In the genomic region with DNA sequence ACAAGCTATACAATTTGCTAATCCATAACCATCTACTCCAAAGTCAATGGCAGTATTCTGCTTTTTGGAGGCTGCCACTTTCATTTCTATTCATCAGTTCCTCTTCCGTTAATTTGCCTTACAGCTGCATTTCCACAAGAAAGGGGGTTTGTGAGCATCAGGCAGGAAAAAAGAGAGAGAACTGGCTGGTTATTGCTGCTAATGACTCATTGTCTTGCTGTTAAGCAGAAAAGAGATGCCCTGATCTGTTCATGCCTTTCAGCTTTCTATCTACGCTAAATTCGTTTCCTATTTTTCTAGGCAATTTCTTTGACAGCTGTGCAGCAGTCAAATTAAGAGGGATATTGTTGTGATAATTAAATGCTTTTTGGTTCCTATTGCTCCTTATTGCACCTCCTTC, we compare ENCODE assay signal across 13 cellular contexts.
A peak's percentile ranks its signal among the peaks of the same experiment; 100 is the strongest.
DNase-seq lines count a peak whose midpoint lies in the region; ATAC-seq and TF ChIP-seq lines count a peak whose summit lies in the region.
"Had no signal": no experiment of that assay in that cellular context is flagged by ENCODE, and none has a peak within 500 bp of the region (broad histone marks: within the 10 kb centered on the region; RNA-seq: fewer than 3 reads in every experiment).

No MANE protein-coding gene starts in this region.

- no peaks in the 10 kb centered on the region for H3K36me3 ChIP-seq in BE2C

- no peak for TF ChIP-seq CTCF in BE2C (IDR thresholded peaks at IDR 0.05; ENCODE audit: low read depth, low read length)
- no peak for TF ChIP-seq CTCF in mesothelial cell of epicardium (IDR thresholded peaks at IDR 0.05; ENCODE audit: unreplicated experiment)

- no peak overlapping the region for H3K4me3 ChIP-seq in BE2C (ENCODE audit: low read depth, low read length)

- peak; percentile 58 to 69 for ATAC-seq in naive B cell (ENCODE audit: low read depth in 2 of 2)
- ATAC-seq in activated naive CD4-positive, alpha-beta T cell treated with anti-CD3 and anti-CD28 coated beads, Interleukin-2, amount 50 U/mL, for 72 hours = no peak

- no peak overlapping the region for H3K27ac Mint-ChIP-seq in naive B cell
- H3K27ac Mint-ChIP-seq in activated naive CD4-positive, alpha-beta T cell treated with anti-CD3 and anti-CD28 coated beads, Interleukin-2, amount 50 U/mL, for 72 hours = no peak overlapping the region
- H3K27ac Mint-ChIP-seq in mesothelial cell of epicardium = no peak overlapping the region
- H3K27ac Mint-ChIP-seq: T-helper 1 cell treated with Interleukin-12 subunit alpha and Interleukin-12 subunit beta and Interleukin-4 antibody, amounts not matched to agents 30 μg/mL and 1 μg/mL, for 36 hours had no signal

- no peaks in the 10 kb centered on the region for H3K4me1 ChIP-seq in BE2C

- H3K27me3 ChIP-seq in BE2C = no peaks in the 10 kb centered on the region

- peak overlapping the region; percentile 23 for H3K27ac ChIP-seq in angular gyrus (ENCODE audit: low read depth, low read length)

- peak; percentile 20 for DNase-seq in COLO829 (ENCODE audit: low spot score)
- DNase-seq in Kasumi-1 (lab: John Stamatoyannopoulos, UW) = peak; percentile 89 to 90
- DNase-seq in naive B cell = peak; percentile 22
- DNase-seq in NCI-H128 (lab: John Stamatoyannopoulos, UW; ENCODE audit: unreplicated experiment) = no peak
- no peak for DNase-seq in activated naive CD4-positive, alpha-beta T cell treated with anti-CD3 and anti-CD28 coated beads, Interleukin-2, amount 50 U/mL, for 72 hours (ENCODE audit: low spot score in 2 of 2)
- DNase-seq in BE2C = no peak
- no peak for DNase-seq in mesothelial cell of epicardium (ENCODE audit: low spot score in 2 of 2, unreplicated experiment in 2 of 2)
- DNase-seq: activated CD4-positive, alpha-beta T cell treated with anti-CD3 and anti-CD28 coated beads, Interleukin-2, amount 50 U/mL, for 4 hours; activated effector memory CD4-positive, alpha-beta T cell treated with anti-CD3 and anti-CD28 coated beads, Interleukin-2, amount 50 U/mL, for 16 hours; kidney glomerular epithelial cell had no signal

- H3K4me1 Mint-ChIP-seq in naive B cell (peaks cover 4 to 16% (median 12%) of the 10 kb centered on the region in 3 donors), mesothelial cell of epicardium (peaks cover 5% of the 10 kb centered on the region)

- H3K9me3 Mint-ChIP-seq in naive B cell (peaks cover 0 to 2% (median 0%) of the 10 kb centered on the region in 7 donors), mesothelial cell of epicardium (peaks cover 7% of the 10 kb centered on the region)
- no peaks in the 10 kb centered on the region for H3K9me3 Mint-ChIP-seq in activated naive CD4-positive, alpha-beta T cell treated with anti-CD3 and anti-CD28 coated beads, Interleukin-2, amount 50 U/mL, for 72 hours
- H3K9me3 Mint-ChIP-seq: neural crest cell; T-helper 1 cell treated with Interleukin-12 subunit alpha and Interleukin-12 subunit beta and Interleukin-4 antibody, amounts not matched to agents 30 μg/mL and 1 μg/mL, for 36 hours had no signal

- H3K9me3 ChIP-seq in BE2C = peaks cover 3% of the 10 kb centered on the region

- H3K4me3 Mint-ChIP-seq in naive B cell = no peak overlapping the region
- no peak overlapping the region for H3K4me3 Mint-ChIP-seq in mesothelial cell of epicardium
- H3K4me3 Mint-ChIP-seq: neural crest cell; T-helper 1 cell treated with Interleukin-12 subunit alpha and Interleukin-12 subunit beta and Interleukin-4 antibody, amounts not matched to agents 30 μg/mL and 1 μg/mL, for 36 hours had no signal

- H3K27me3 Mint-ChIP-seq in naive B cell (peaks cover 27 to 38% (median 32%) of the 10 kb centered on the region in 3 donors), mesothelial cell of epicardium (ENCODE audit: low read depth) (peaks cover 16% of the 10 kb centered on the region)

- no peaks in the 10 kb centered on the region for H3K36me3 Mint-ChIP-seq in naive B cell
- H3K36me3 Mint-ChIP-seq in activated naive CD4-positive, alpha-beta T cell treated with anti-CD3 and anti-CD28 coated beads, Interleukin-2, amount 50 U/mL, for 72 hours = no peaks in the 10 kb centered on the region
- H3K36me3 Mint-ChIP-seq in mesothelial cell of epicardium = no peaks in the 10 kb centered on the region

Comparison
In these comparisons a context has a peak if more than half of its experiments do, and no peak if none do; other contexts are left out.
1. DNase-seq: peak in COLO829 (single experiment), Kasumi-1 (2 of 2) and naive B cell (single experiment); none in NCI-H128 (single experiment), activated naive CD4-positive, alpha-beta T cell treated with anti-CD3 and anti-CD28 coated beads, Interleukin-2, amount 50 U/mL, for 72 hours (0 of 2), BE2C (single experiment) and mesothelial cell of epicardium (0 of 2).
2. ATAC-seq: peak in naive B cell (2 of 2); none in activated naive CD4-positive, alpha-beta T cell treated with anti-CD3 and anti-CD28 coated beads, Interleukin-2, amount 50 U/mL, for 72 hours (0 of 2).